ENCODE assay signal across 15 cellular contexts in genomic region chr17:63450551-63450950, GRCh38. TPM values are rescaled to one million over a fixed set of nuclear protein-coding genes. Genes with fewer than 3 reads are reported as not detected.
DNase-seq lines count a peak whose midpoint lies in the region; ATAC-seq and TF ChIP-seq lines count a peak whose summit lies in the region.
"Had no signal": no experiment of that assay in that cellular context is flagged by ENCODE, and none has a peak within 500 bp of the region (broad histone marks: within the 10 kb centered on the region; RNA-seq: fewer than 3 reads in every experiment).

No MANE protein-coding gene starts in this region.

- no peaks in the 10 kb centered on the region for H3K79me1 ChIP-seq in H9 (ENCODE audit: insufficient read depth, low read depth, low read length, poor library complexity, severe bottlenecking)

- H2AK5ac ChIP-seq in H9 (ENCODE audit: insufficient read length, low read length): no peak overlapping the region

- H3K23ac ChIP-seq in H9 (ENCODE audit: insufficient read length, low read depth, low read length): no peak overlapping the region

- H3K4me3 Mint-ChIP-seq in activated CD8-positive, alpha-beta T cell treated with anti-CD3 and anti-CD28 coated beads for 36 hours: no peak overlapping the region
- no peak overlapping the region for H3K4me3 Mint-ChIP-seq in activated CD8-positive, alpha-beta T cell treated with anti-CD3 and anti-CD28 coated beads, Interleukin-2, amount 10 ng/mL, durations not matched to agents 7 days and 5 days
- no peak overlapping the region for H3K4me3 Mint-ChIP-seq in H9
- no peak overlapping the region for H3K4me3 Mint-ChIP-seq in nephron progenitor cell
- no peak overlapping the region for H3K4me3 Mint-ChIP-seq in MCF 10A (ENCODE audit: unreplicated experiment)
- H3K4me3 Mint-ChIP-seq: activated CD8-positive, alpha-beta memory T cell treated with anti-CD3 and anti-CD28 coated beads, Interleukin-2, amount 10 ng/mL, durations not matched to agents 7 days and 5 days; activated naive CD8-positive, alpha-beta T cell treated with anti-CD3 and anti-CD28 coated beads for 36 hours had no signal

- CTCF ChIA-PET in activated CD8-positive, alpha-beta T cell treated with anti-CD3 and anti-CD28 coated beads for 36 hours (lab: Charles Lee): interaction anchor here (1.0 to 4.8 kb wide), 3 partner anchors 25 to 189 kb away, joined by 3 to 17 read pairs (median 6); no protein-coding TSS in a partner anchor
- CTCF ChIA-PET in activated CD8-positive, alpha-beta T cell treated with anti-CD3 and anti-CD28 coated beads, Interleukin-2, amount 10 ng/mL, durations not matched to agents 7 days and 5 days (lab: Charles Lee): interaction anchor here (0.9 to 1.1 kb wide), 2 partner anchors 19 to 25 kb away, joined by 3 read pairs; no protein-coding TSS in a partner anchor
- CTCF ChIA-PET in MCF 10A (lab: Yijun Ruan, JAX): no interaction called here

- ATAC-seq in activated CD8-positive, alpha-beta T cell treated with anti-CD3 and anti-CD28 coated beads for 36 hours: peak; percentile 37
- ATAC-seq in activated CD8-positive, alpha-beta T cell treated with anti-CD3 and anti-CD28 coated beads, Interleukin-2, amount 10 ng/mL, durations not matched to agents 7 days and 5 days: no peak
- no peak for ATAC-seq in left colon
- ATAC-seq: activated CD8-positive, alpha-beta memory T cell treated with anti-CD3 and anti-CD28 coated beads, Interleukin-2, amount 10 ng/mL, durations not matched to agents 7 days and 5 days had no signal

- no peak overlapping the region for H4K5ac ChIP-seq in H9 (ENCODE audit: insufficient read length, low read depth, low read length)

- TF ChIP-seq CTCF in activated CD8-positive, alpha-beta T cell treated with anti-CD3 and anti-CD28 coated beads for 36 hours (IDR thresholded peaks at IDR 0.05): no peak
- no peak for TF ChIP-seq CTCF in H9 (conservative IDR thresholded peaks at IDR 0.05)
- no peak for TF ChIP-seq CTCF in nephron progenitor cell (IDR thresholded peaks at IDR 0.05)
- TF ChIP-seq CTCF in testis (IDR thresholded peaks at IDR 0.05): no peak
- no peak for TF ChIP-seq CTCF in MCF 10A (IDR thresholded peaks at IDR 0.05; ENCODE audit: unreplicated experiment)

- H3T11ph ChIP-seq in H9 (ENCODE audit: low read length): no peak overlapping the region

- H3K4me3 ChIP-seq in testis: no peak overlapping the region

- H3K27me3 ChIP-seq in H9 (ENCODE audit: insufficient read depth, low read length) (no peaks in the 10 kb centered on the region), testis (no peaks in the 10 kb centered on the region)

- H3K4me1 ChIP-seq in H9 (ENCODE audit: insufficient read depth, low read length) (peaks cover 2% of the 10 kb centered on the region; the same call in 1 of the 2 replicates), testis (peaks cover 34% of the 10 kb centered on the region)

- H3K36me3 Mint-ChIP-seq in activated CD8-positive, alpha-beta T cell treated with anti-CD3 and anti-CD28 coated beads for 36 hours (ENCODE audit: low read depth): no peaks in the 10 kb centered on the region
- no peaks in the 10 kb centered on the region for H3K36me3 Mint-ChIP-seq in activated CD8-positive, alpha-beta T cell treated with anti-CD3 and anti-CD28 coated beads, Interleukin-2, amount 10 ng/mL, durations not matched to agents 7 days and 5 days (ENCODE audit: low read depth)
- H3K36me3 Mint-ChIP-seq in H9 (ENCODE audit: insufficient read depth in 1 of 3, low read depth in 3 of 3) (peaks cover 0 to 6% (median 2%) of the 10 kb centered on the region in 3 experiments; a peak in 2 of 7 replicates), nephron progenitor cell (ENCODE audit: low read depth) (peaks cover 4% of the 10 kb centered on the region), MCF 10A (ENCODE audit: insufficient read depth, unreplicated experiment) (no peaks in the 10 kb centered on the region)
- H3K36me3 Mint-ChIP-seq: activated CD8-positive, alpha-beta memory T cell treated with anti-CD3 and anti-CD28 coated beads, Interleukin-2, amount 10 ng/mL, durations not matched to agents 7 days and 5 days had no signal

- no peak overlapping the region for H2AFZ ChIP-seq in H9 (ENCODE audit: low read length)

- no peak overlapping the region for H3K18ac ChIP-seq in H9 (ENCODE audit: insufficient read length, low read depth, low read length)

- TF ChIP-seq POLR2A in testis (IDR thresholded peaks at IDR 0.05): no peak

- peaks cover 3% of the 10 kb centered on the region for H3K27me3 Mint-ChIP-seq in activated CD8-positive, alpha-beta T cell treated with anti-CD3 and anti-CD28 coated beads for 36 hours
- H3K27me3 Mint-ChIP-seq in activated CD8-positive, alpha-beta T cell treated with anti-CD3 and anti-CD28 coated beads, Interleukin-2, amount 10 ng/mL, durations not matched to agents 7 days and 5 days (ENCODE audit: low read depth): peaks cover 6% of the 10 kb centered on the region
- H3K27me3 Mint-ChIP-seq in H9 (ENCODE audit: low read depth) (peaks cover 31% of the 10 kb centered on the region), nephron progenitor cell (ENCODE audit: low read depth, poor library complexity) (peaks cover 17% of the 10 kb centered on the region), MCF 10A (ENCODE audit: insufficient read depth, unreplicated experiment) (no peaks in the 10 kb centered on the region)
- H3K27me3 Mint-ChIP-seq: activated CD8-positive, alpha-beta memory T cell treated with anti-CD3 and anti-CD28 coated beads, Interleukin-2, amount 10 ng/mL, durations not matched to agents 7 days and 5 days had no signal

- no peak overlapping the region for H2BK120ac ChIP-seq in H9 (ENCODE audit: low read depth, low read length, poor library complexity, severe bottlenecking)

- H3K9me3 ChIP-seq in H9 (ENCODE audit: control insufficient read depth, low read depth, low read length) (no peaks in the 10 kb centered on the region), testis (no peaks in the 10 kb centered on the region)

- peaks cover 17% of the 10 kb centered on the region for H3K4me1 Mint-ChIP-seq in activated CD8-positive, alpha-beta T cell treated with anti-CD3 and anti-CD28 coated beads for 36 hours (ENCODE audit: low read depth)
- H3K4me1 Mint-ChIP-seq in activated CD8-positive, alpha-beta T cell treated with anti-CD3 and anti-CD28 coated beads, Interleukin-2, amount 10 ng/mL, durations not matched to agents 7 days and 5 days (ENCODE audit: low read depth): peaks cover 26% of the 10 kb centered on the region
- H3K4me1 Mint-ChIP-seq in H9: peaks cover 19 to 29% of the 10 kb centered on the region in 2 experiments
- peaks cover 38% of the 10 kb centered on the region for H3K4me1 Mint-ChIP-seq in nephron progenitor cell
- peaks cover 10% of the 10 kb centered on the region for H3K4me1 Mint-ChIP-seq in MCF 10A (ENCODE audit: insufficient read depth, unreplicated experiment)

- H3K27ac ChIP-seq in H9 (ENCODE audit: insufficient read length, low read depth, low read length) (no peak overlapping the region), testis (no peak overlapping the region)

- H3K9ac ChIP-seq in H9 (ENCODE audit: extremely low read depth, insufficient read length, low read length): no peak overlapping the region

- no peaks in the 10 kb centered on the region for H4K20me1 ChIP-seq in H9 (ENCODE audit: control insufficient read depth, insufficient read depth, insufficient read length)

- H3K79me2 ChIP-seq in H9 (ENCODE audit: insufficient read depth, low read length): no peaks in the 10 kb centered on the region

- no peak overlapping the region for H2BK20ac ChIP-seq in H9 (ENCODE audit: low read depth, low read length, poor library complexity, severe bottlenecking)

- H3K36me3 ChIP-seq in testis (ENCODE audit: low read depth, missing control alignments): no peaks in the 10 kb centered on the region

- H4K8ac ChIP-seq in H9 (replicated peaks; ENCODE audit: insufficient read length, low read depth, low read length): no peak overlapping the region

- no peak overlapping the region for H3K4ac ChIP-seq in H9 (ENCODE audit: low read depth, low read length)

- POLR2A ChIA-PET in activated CD8-positive, alpha-beta T cell treated with anti-CD3 and anti-CD28 coated beads for 36 hours (lab: Charles Lee): interaction anchor here (0.9 kb wide), 1 partner anchor 28 kb away, joined by 4 read pairs; no protein-coding TSS in a partner anchor
- POLR2A ChIA-PET in activated CD8-positive, alpha-beta T cell treated with anti-CD3 and anti-CD28 coated beads, Interleukin-2, amount 10 ng/mL, durations not matched to agents 7 days and 5 days (lab: Charles Lee): no interaction called here
- POLR2A ChIA-PET in MCF 10A (lab: Yijun Ruan, JAX): interaction anchor here (0.5 to 0.9 kb wide), 2 partner anchors 10 to 174 kb away, joined by 3 read pairs; no protein-coding TSS in a partner anchor

- peak overlapping the region; percentile 53; the same call in 1 of the 2 replicates for H3K14ac ChIP-seq in H9 (ENCODE audit: insufficient read depth, low read length)

- intact Hi-C loops in activated CD8-positive, alpha-beta T cell treated with anti-CD3 and anti-CD28 coated beads for 36 hours (cut with micrococcal nuclease): no loop called here
- intact Hi-C loops in left colon (cut with DNase I, micrococcal nuclease): no loop called here
- intact Hi-C loops in testis (cut with DNase I; ENCODE audit: low total_unique reads): no loop called here
- intact Hi-C loops in MCF 10A (cut with micrococcal nuclease): no loop called here

- WGBS in H9 (ENCODE audit: extremely low coverage, insufficient read length, low lambda C conversion rate): no CpG with 5 or more reads among the region's 11 CpGs
- 70% methylated on average over 11 of the region's 11 CpGs for WGBS in testis, 2 donors

- H2BK5ac ChIP-seq in H9 (ENCODE audit: insufficient read length, low read length): no peak overlapping the region

- H3K23me2 ChIP-seq in H9 (ENCODE audit: insufficient read length, low read depth, low read length, poor library complexity, severe bottlenecking): peaks cover 10% of the 10 kb centered on the region

- H2BK15ac ChIP-seq in H9 (ENCODE audit: low read depth, low read length): no peak overlapping the region

- no peak overlapping the region for H3K27ac Mint-ChIP-seq in activated CD8-positive, alpha-beta T cell treated with anti-CD3 and anti-CD28 coated beads for 36 hours
- no peak overlapping the region for H3K27ac Mint-ChIP-seq in activated CD8-positive, alpha-beta T cell treated with anti-CD3 and anti-CD28 coated beads, Interleukin-2, amount 10 ng/mL, durations not matched to agents 7 days and 5 days
- H3K27ac Mint-ChIP-seq in H9 (no peak overlapping the region), nephron progenitor cell (no peak overlapping the region), MCF 10A (ENCODE audit: low read depth, unreplicated experiment) (no peak overlapping the region)
- H3K27ac Mint-ChIP-seq: activated CD8-positive, alpha-beta memory T cell treated with anti-CD3 and anti-CD28 coated beads, Interleukin-2, amount 10 ng/mL, durations not matched to agents 7 days and 5 days; activated naive CD8-positive, alpha-beta T cell treated with anti-CD3 and anti-CD28 coated beads for 36 hours; progenitor cell of endocrine pancreas had no signal

- H2BK12ac ChIP-seq in H9 (ENCODE audit: insufficient read length, low read depth, low read length): no peak overlapping the region

- no peak overlapping the region for H3K4me2 ChIP-seq in H9 (ENCODE audit: insufficient read depth, insufficient read length, low read length)

- no peak overlapping the region for H3K56ac ChIP-seq in H9 (ENCODE audit: insufficient read length, low read depth, low read length)

- no peak overlapping the region for H4K91ac ChIP-seq in H9 (ENCODE audit: insufficient read length, low read depth, low read length)

- DNase-seq in activated CD8-positive, alpha-beta T cell treated with anti-CD3 and anti-CD28 coated beads for 36 hours: peak; percentile 56
- DNase-seq in activated CD8-positive, alpha-beta T cell treated with anti-CD3 and anti-CD28 coated beads, Interleukin-2, amount 10 ng/mL, durations not matched to agents 7 days and 5 days: no peak
- DNase-seq in H9 (no peak), SW480 (ENCODE audit: low spot score) (peak; percentile 22), nephron progenitor cell (peak; percentile 32), left colon (no peak), testis (no peak), MCF 10A (ENCODE audit: unreplicated experiment) (no peak)
- DNase-seq: activated CD8-positive, alpha-beta memory T cell treated with anti-CD3 and anti-CD28 coated beads, Interleukin-2, amount 10 ng/mL, durations not matched to agents 7 days and 5 days; activated naive CD8-positive, alpha-beta T cell treated with anti-CD3 and anti-CD28 coated beads for 36 hours; effector CD4-positive, alpha-beta T cell; NCI-H1105; SW 1271 had no signal

- BruUV-seq in MCF 10A (replicated peaks; lab: Mats Ljungman, UMichigan): no TSS peak

- H3K9me3 Mint-ChIP-seq in activated CD8-positive, alpha-beta T cell treated with anti-CD3 and anti-CD28 coated beads for 36 hours: no peaks in the 10 kb centered on the region
- no peaks in the 10 kb centered on the region for H3K9me3 Mint-ChIP-seq in activated CD8-positive, alpha-beta T cell treated with anti-CD3 and anti-CD28 coated beads, Interleukin-2, amount 10 ng/mL, durations not matched to agents 7 days and 5 days (ENCODE audit: insufficient read depth)
- peaks cover 6% of the 10 kb centered on the region in 2 experiments for H3K9me3 Mint-ChIP-seq in H9
- H3K9me3 Mint-ChIP-seq in nephron progenitor cell: peaks cover 6% of the 10 kb centered on the region
- H3K9me3 Mint-ChIP-seq in MCF 10A (ENCODE audit: unreplicated experiment): no peaks in the 10 kb centered on the region
- H3K9me3 Mint-ChIP-seq: activated naive CD8-positive, alpha-beta T cell treated with anti-CD3 and anti-CD28 coated beads for 36 hours had no signal

RNA-seq across cellular contexts. Expression of gene CYB561, which starts 4.4 kb away (rescaled TPM):
- total RNA-seq in activated CD8-positive, alpha-beta T cell treated with anti-CD3 and anti-CD28 coated beads for 36 hours: 1 to 10 TPM; 1.5 to 2.2 TPM
- total RNA-seq in activated CD8-positive, alpha-beta T cell treated with anti-CD3 and anti-CD28 coated beads, Interleukin-2, amount 10 ng/mL, durations not matched to agents 7 days and 5 days: 1 to 10 TPM; 2.0 to 2.4 TPM
- 20.7 and 21.8 TPM in 2 replicates for total RNA-seq in H9 (2021)
- 10 to 100 TPM; 59.6 to 66.6 TPM for total RNA-seq in left colon
- total RNA-seq in testis: 10 to 100 TPM; 17.6 to 19.7 TPM
- polyA plus RNA-seq in testis (ENCODE audit: insufficient read depth, low read depth, low replicate concordance): 20.7 TPM
- 57.2 and 62.0 TPM in 2 replicates for total RNA-seq in MCF 10A (2022)

RNA-seq across cellular contexts. Expression of gene ACE, which starts 26.3 kb away (rescaled TPM):
- total RNA-seq in activated CD8-positive, alpha-beta T cell treated with anti-CD3 and anti-CD28 coated beads for 36 hours: under 1 TPM; 0.36 to 0.51 TPM
- total RNA-seq in activated CD8-positive, alpha-beta T cell treated with anti-CD3 and anti-CD28 coated beads, Interleukin-2, amount 10 ng/mL, durations not matched to agents 7 days and 5 days: under 1 TPM in 1 of 2 experiments, not detected in 1; 0.18 TPM
- total RNA-seq in H9 (2021): 4.8 and 5.4 TPM in 2 replicates
- total RNA-seq in left colon: 10 to 100 TPM; 27.7 to 31.9 TPM
- 100 to 1,000 TPM in 1 of 2 donors, 10 to 100 TPM in 1; 87.8 to 174 TPM for total RNA-seq in testis
- polyA plus RNA-seq in testis (ENCODE audit: insufficient read depth, low read depth, low replicate concordance): 216 TPM
- total RNA-seq in MCF 10A (2022): 0.30 and 0.39 TPM in 2 replicates
- total RNA-seq: activated naive CD8-positive, alpha-beta T cell treated with anti-CD3 and anti-CD28 coated beads for 36 hours; bronchial epithelial cell had no signal

Comparison
In these comparisons a context has a peak if more than half of its experiments do, and no peak if none do; other contexts are left out.
1. DNase-seq: peak in activated CD8-positive, alpha-beta T cell treated with anti-CD3 and anti-CD28 coated beads for 36 hours (single experiment), SW480 (single experiment) and nephron progenitor cell (single experiment); none in activated CD8-positive, alpha-beta T cell treated with anti-CD3 and anti-CD28 coated beads, Interleukin-2, amount 10 ng/mL, durations not matched to agents 7 days and 5 days (single experiment), H9 (single experiment), left colon (0 of 2), testis (single experiment) and MCF 10A (single experiment).